In genomic region chr14:54787263-54787662, GRCh38 we compare ENCODE assay signal across 24 cellular contexts.
DNase-seq lines count a peak whose midpoint lies in the region; FAIRE-seq and TF ChIP-seq lines count a peak whose summit lies in the region.
"Had no signal": no experiment of that assay in that cellular context is flagged by ENCODE, and none has a peak within 500 bp of the region (broad histone marks: within the 10 kb centered on the region; RNA-seq: fewer than 3 reads in every experiment).

No MANE protein-coding gene starts in this region.

- H3K4me1 ChIP-seq in left ventricle myocardium inferior (peaks cover 62% of the 10 kb centered on the region), skeletal muscle tissue (ENCODE audit: control insufficient read depth in 3 of 3, insufficient read depth in 3 of 3, low read length in 3 of 3) (peaks cover 49 to 52% (median 52%) of the 10 kb centered on the region in 3 donors)
- H3K4me1 ChIP-seq: breast epithelium, pancreas had no signal

- FAIRE-seq in RCC 7860 (lab: Jason Lieb, UNC), result no peak
- FAIRE-seq: islet of Langerhans, pancreas had no signal

- H3K27ac ChIP-seq in SK-N-MC (no peak overlapping the region; the same call in 1 of the 2 replicates), left ventricle myocardium inferior (replicated peaks) (peak overlapping the region; percentile 94), skeletal muscle tissue (ENCODE audit: low read depth, low read length) (peak overlapping the region; percentile 1)
- H3K27ac ChIP-seq: breast epithelium, pancreas, WERI-Rb-1 had no signal

- H3K4me3 ChIP-seq in SK-N-MC (peak overlapping the region; percentile 16; the same call in 1 of the 2 replicates), left ventricle myocardium inferior (peak overlapping the region; percentile 50), skeletal muscle tissue (ENCODE audit: low read length in 3 of 3) (peak overlapping the region in 2 of 3 donors; percentile 17 to 25)
- H3K4me3 ChIP-seq: adrenal gland, breast epithelium, pancreas had no signal

- TF ChIP-seq CTCF in left ventricle myocardium inferior (IDR thresholded peaks at IDR 0.05; ENCODE audit: borderline replicate concordance), result no peak

- H3K9ac ChIP-seq in SK-N-MC (ENCODE audit: insufficient read length) (no peak overlapping the region), skeletal muscle tissue (ENCODE audit: low read depth in 1 of 3, low read length in 3 of 3) (peak overlapping the region in 1 of 3 donors; percentile 97)

- H3K36me3 ChIP-seq in SK-N-MC (ENCODE audit: insufficient read depth, low read length), result no peaks in the 10 kb centered on the region
- H3K36me3 ChIP-seq in left ventricle myocardium inferior, result peaks cover 73% of the 10 kb centered on the region
- peaks cover 41 to 51% (median 50%) of the 10 kb centered on the region in 3 donors for H3K36me3 ChIP-seq in skeletal muscle tissue (ENCODE audit: control insufficient read depth in 3 of 3, insufficient read depth in 3 of 3, low read length in 3 of 3)
- H3K36me3 ChIP-seq: adrenal gland, breast epithelium, pancreas had no signal

- intact Hi-C loops in left ventricle myocardium inferior (cut with micrococcal nuclease), result no loop called here

- H3K27me3 ChIP-seq in left ventricle myocardium inferior (ENCODE audit: low read depth) (no peaks in the 10 kb centered on the region), skeletal muscle tissue (ENCODE audit: control insufficient read depth in 3 of 3, insufficient read depth in 3 of 3, low read length in 3 of 3) (no peaks in the 10 kb centered on the region)
- H3K27me3 ChIP-seq: adrenal gland, breast epithelium, pancreas had no signal

- peak; percentile 14 for DNase-seq in SIG-M5 treated with dmso at 0.1 percent for 504 hours (lab: John Stamatoyannopoulos, UW; ENCODE audit: unreplicated experiment)
- DNase-seq in SIG-M5 (lab: John Stamatoyannopoulos, UW), result no peak
- DNase-seq in SK-N-MC (ENCODE audit: low read depth, low spot score), result no peak
- no peak for DNase-seq in left ventricle myocardium inferior
- no peak for DNase-seq in GF-D8 (lab: John Stamatoyannopoulos, UW)
- DNase-seq in globus pallidus (ENCODE audit: low spot score), result no peak
- DNase-seq in RCC 7860 (ENCODE audit: low spot score), result no peak
- DNase-seq: ACHN; activated CD4-positive, alpha-beta T cell treated with anti-CD3 and anti-CD28 coated beads, Interleukin-2, amount 50 U/mL, for 4 hours; activated gamma-delta T cell treated with Interleukin-2 at 50 U/mL for 16 hours; CD4-positive, CD25-positive, alpha-beta regulatory T cell; cortex of kidney; H7; mesendoderm; natural killer cell; pancreas; stimulated activated CD4-positive, alpha-beta T cell treated with anti-CD3 and anti-CD28 coated beads, Interleukin-1b, Interleukin-23, amount 100 ng/mL, for 48 hours; stimulated activated naive CD4-positive, alpha-beta T cell; T-helper 1 cell; WERI-Rb-1 had no signal

- H3K9me3 ChIP-seq in SK-N-MC (ENCODE audit: low read depth, low read length), result no peaks in the 10 kb centered on the region
- no peaks in the 10 kb centered on the region for H3K9me3 ChIP-seq in left ventricle myocardium inferior (replicated peaks)
- no peaks in the 10 kb centered on the region for H3K9me3 ChIP-seq in skeletal muscle tissue (ENCODE audit: control insufficient read depth in 3 of 3, low read length in 3 of 3)
- H3K9me3 ChIP-seq: adrenal gland, breast epithelium, pancreas had no signal
